ENCODE assay signal across 15 cellular contexts in the genomic region with DNA sequence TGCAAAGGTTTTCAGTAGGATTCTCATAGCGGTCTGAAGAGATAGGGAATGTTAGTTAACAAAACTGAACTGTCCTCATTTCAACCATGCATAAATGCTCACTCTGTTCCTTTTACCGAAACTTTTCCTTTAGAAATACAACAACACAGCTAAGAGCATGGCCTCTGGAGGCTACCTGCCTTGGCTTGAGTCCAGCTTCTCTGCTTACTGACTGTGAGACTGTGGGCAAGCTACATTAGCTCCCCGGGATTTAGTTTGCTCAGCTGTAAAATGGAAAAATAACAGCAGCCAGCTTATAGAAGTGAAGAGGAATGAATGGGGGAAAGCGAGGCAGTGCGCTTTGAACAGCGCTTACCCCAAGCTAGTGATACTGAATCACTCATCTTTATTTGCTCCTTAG.
DNase-seq lines count a peak whose midpoint lies in the region; ATAC-seq and TF ChIP-seq lines count a peak whose summit lies in the region.
"Had no signal": no experiment of that assay in that cellular context is flagged by ENCODE, and none has a peak within 500 bp of the region (broad histone marks: within the 10 kb centered on the region; RNA-seq: fewer than 3 reads in every experiment).

No MANE protein-coding gene starts in this region.

- TF ChIP-seq POLR2A in body of pancreas (IDR thresholded peaks at IDR 0.05), result no peak
- TF ChIP-seq POLR2A in lower leg skin (IDR thresholded peaks at IDR 0.05), result no peak

- H3K36me3 ChIP-seq in body of pancreas (replicated peaks in 1 of 2; ENCODE audit: insufficient read depth in 1 of 2, low read depth in 2 of 2), result no peaks in the 10 kb centered on the region

- DNase-seq in DMS153 treated with DMSO at 0.1 percent for 48 hours (lab: John Stamatoyannopoulos, UW; ENCODE audit: unreplicated experiment), result peak; percentile 5
- no peak for DNase-seq in DMS153 (lab: John Stamatoyannopoulos, UW)
- peak; percentile 27 for DNase-seq in COR-L47 (lab: John Stamatoyannopoulos, UW)
- DNase-seq in NCI-H2171 treated with DMSO at 0.1 percent for 48 hours (lab: John Stamatoyannopoulos, UW), result peak; percentile 59
- peak; percentile 35 to 67 (median 58) for DNase-seq in body of pancreas
- no peak for DNase-seq in lower leg skin (ENCODE audit: low spot score in 2 of 2)
- DNase-seq in glomerular visceral epithelial cell (ENCODE audit: extremely low spot score), result no peak
- DNase-seq: KBM-7, NCI-H1105, NCI-H1694 treated with DMSO at 0.1 percent for 48 hours, NCI-H510A, PC-9 had no signal

- H3K27me3 ChIP-seq in body of pancreas, result no peaks in the 10 kb centered on the region

- no peaks in the 10 kb centered on the region for H3K9me3 ChIP-seq in body of pancreas

- WGBS in body of pancreas, 2 donors, result 57% methylated on average over 6 of the region's 6 CpGs
- 86 to 88% methylated on average over 6 of the region's 6 CpGs for WGBS in lower leg skin, 2 donors

- no peak for ATAC-seq in body of pancreas
- ATAC-seq in GM18907 (IDR thresholded peaks at IDR 0.05; ENCODE audit: unreplicated experiment), result no peak
- ATAC-seq: GM12878 had no signal

- no peak overlapping the region for H3K27ac ChIP-seq in body of pancreas
- H3K27ac ChIP-seq: 22Rv1, PC-9 had no signal

- no peak for TF ChIP-seq CTCF in body of pancreas (IDR thresholded peaks at IDR 0.05)
- no peak for TF ChIP-seq CTCF in lower leg skin (IDR thresholded peaks at IDR 0.05)

- peaks cover 11% of the 10 kb centered on the region for H3K4me1 ChIP-seq in body of pancreas

- intact Hi-C loops in body of pancreas (cut with DNase I) (no loop called here), lower leg skin (cut with DNase I; ENCODE audit: low total_unique reads) (no loop called here)

- no peak overlapping the region for H3K4me3 ChIP-seq in body of pancreas
- no peak overlapping the region for H3K4me3 ChIP-seq in lower leg skin (ENCODE audit: low read depth, poor library complexity, severe bottlenecking)
- H3K4me3 ChIP-seq: GM12878, PC-9 had no signal

Comparison
In these comparisons a context has a peak if more than half of its experiments do, and no peak if none do; other contexts are left out.
1. DNase-seq: peak in DMS153 treated with DMSO at 0.1 percent for 48 hours (single experiment), COR-L47 (single experiment), NCI-H2171 treated with DMSO at 0.1 percent for 48 hours (single experiment) and body of pancreas (4 of 4); none in DMS153 (single experiment), lower leg skin (0 of 2) and glomerular visceral epithelial cell (single experiment).